ENCODE assay signal across 10 cellular contexts in the genomic region with DNA sequence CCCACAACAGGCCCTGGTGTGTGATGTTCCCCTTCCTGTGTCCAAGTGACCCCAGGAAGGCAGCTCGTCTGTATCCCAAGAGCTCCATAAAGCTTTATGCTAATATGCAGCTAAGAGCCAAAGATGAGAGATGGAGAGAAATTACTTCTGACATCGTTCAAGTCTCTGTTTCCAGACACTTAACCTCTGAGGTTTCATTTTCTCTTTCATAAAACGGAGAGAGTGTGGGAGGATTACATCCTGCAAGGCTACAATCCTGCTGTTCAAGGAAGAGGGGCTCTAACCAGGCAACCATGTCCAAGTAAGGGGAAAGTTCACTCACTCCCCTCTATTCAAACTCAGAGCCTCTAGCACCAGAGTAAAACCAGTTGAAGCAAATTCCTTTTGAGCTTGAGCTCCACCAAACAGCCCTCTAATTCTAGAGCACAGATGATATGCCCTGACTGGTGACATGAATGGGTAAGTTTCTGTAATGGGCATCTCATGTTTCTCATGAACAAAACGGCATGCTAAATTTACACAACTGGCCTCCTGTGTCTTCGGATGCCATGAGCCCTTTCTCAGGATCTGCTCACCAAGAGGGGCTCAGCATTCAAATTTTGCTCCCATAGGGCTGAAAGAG.
DNase-seq lines count a peak whose midpoint lies in the region; ATAC-seq, FAIRE-seq and TF ChIP-seq lines count a peak whose summit lies in the region.
"Had no signal": no experiment of that assay in that cellular context is flagged by ENCODE, and none has a peak within 500 bp of the region (broad histone marks: within the 10 kb centered on the region; RNA-seq: fewer than 3 reads in every experiment).

No MANE protein-coding gene starts in this region.

- H3K27ac ChIP-seq in GM12878 (ENCODE audit: control insufficient read depth, insufficient read depth) = peak overlapping the region; percentile 71
- H3K27ac ChIP-seq: hepatocyte had no signal

- H3K4me1 ChIP-seq in GM12878 (ENCODE audit: control insufficient read depth, insufficient read depth, low read length) = peaks cover 18% of the 10 kb centered on the region

- WGBS in GM12878 (ENCODE audit: insufficient coverage, insufficient replicate concordance, low lambda C conversion rate, missing lambda C conversion rate) = 0% methylated on average over 5 of the region's 5 CpGs

- POLR2A ChIA-PET in GM12878 (lab: Charles Lee) = interaction anchor here (1.1 kb wide), 1 partner anchor 22 kb away, joined by 3 read pairs; no protein-coding TSS in a partner anchor

- no peaks in the 10 kb centered on the region for H3K36me3 ChIP-seq in GM12878 (ENCODE audit: control insufficient read depth in 2 of 2, insufficient read depth in 2 of 2, low read length in 1 of 2)

- intact Hi-C loops in GM12878 (cut with micrococcal nuclease; ENCODE audit: unreplicated experiment) = no loop called here
- intact Hi-C loops in posterior vena cava (cut with DNase I) = no loop called here

- DNase-seq in GM12864 (ENCODE audit: low read depth) (no peak), GM20000 (ENCODE audit: low spot score) (peak; percentile 36), GM12878 (ENCODE audit: low read depth, low spot score) (no peak), HTR-8/SVneo (ENCODE audit: insufficient read length, low spot score) (no peak), T-helper 9 cell (no peak), posterior vena cava (ENCODE audit: low spot score) (no peak), NOMO-1 treated with DMSO at 0.1 percent for 48 hours (lab: John Stamatoyannopoulos, UW; ENCODE audit: unreplicated experiment) (no peak)
- DNase-seq: NCI-H345 had no signal

- peak; percentile 57 for ATAC-seq in HG03354 (IDR thresholded peaks at IDR 0.05; ENCODE audit: poor library complexity, severe bottlenecking, unreplicated experiment)
- peak; percentile 81 for ATAC-seq in GM12878

- no peak for TF ChIP-seq RAD21 in GM12878 (IDR thresholded peaks at IDR 0.05; ENCODE audit: insufficient read depth, low read depth, low read length)

- peak overlapping the region; percentile 85 for H3K4me2 ChIP-seq in GM12878 (ENCODE audit: control insufficient read depth, insufficient read depth)
- H3K4me2 ChIP-seq: hepatocyte had no signal

- no peak for TF ChIP-seq POLR2A in GM12878 (IDR thresholded peaks at IDR 0.05; ENCODE audit: low read depth, low read length)

- H2AFZ ChIP-seq in GM12878 (ENCODE audit: control insufficient read depth, low read depth, low read length) = peak overlapping the region; percentile 71
- H2AFZ ChIP-seq: hepatocyte had no signal

- H3K27me3 ChIP-seq in GM12878 (replicated peaks in 1 of 2; ENCODE audit: control insufficient read depth in 2 of 2, insufficient read depth in 2 of 2, low read length in 1 of 2) = no peaks in the 10 kb centered on the region
- H3K27me3 ChIP-seq: hepatocyte had no signal

- in situ Hi-C loops in GM12878 (cut with MboI) = loop anchor here (25.0 kb wide), 1 partner anchor 823 kb away; no protein-coding TSS in a partner anchor

- TF ChIP-seq CTCF in GM12864 (IDR thresholded peaks at IDR 0.05; ENCODE audit: low read depth, low read length, missing control alignments) = no peak
- TF ChIP-seq CTCF in GM20000 (IDR thresholded peaks at IDR 0.05; ENCODE audit: extremely low read depth, missing control alignments) = no peak
- TF ChIP-seq CTCF in GM12878 (IDR thresholded peaks at IDR 0.05 in 2 of 3, conservative IDR thresholded peaks at IDR 0.05 in 1 of 3; ENCODE audit: control insufficient read depth in 2 of 3, extremely low read depth in 1 of 3, insufficient read depth in 1 of 3, low read depth in 3 of 3, low read length in 3 of 3) = no peak

- TF ChIP-seq EP300 in GM12878 (IDR thresholded peaks at IDR 0.05; ENCODE audit: borderline replicate concordance in 1 of 2, control insufficient read depth in 1 of 2, low read depth in 2 of 2, low read length in 2 of 2) = no peak

- no peak overlapping the region for H3K9ac ChIP-seq in GM12878 (ENCODE audit: control insufficient read depth, insufficient read depth, low read length)

- no peaks in the 10 kb centered on the region for H4K20me1 ChIP-seq in GM12878 (ENCODE audit: control insufficient read depth, insufficient read depth)

- H3K9me3 ChIP-seq in GM12878 (replicated peaks; ENCODE audit: control insufficient read depth, insufficient read depth, low read length) = no peaks in the 10 kb centered on the region

- CTCF ChIA-PET in GM12878 (lab: Yijun Ruan, JAX) = interaction anchor here (1.2 to 4.3 kb wide), 2 partner anchors 17 to 22 kb away, joined by 3 to 20 read pairs; no protein-coding TSS in a partner anchor

- SMC1A ChIA-PET in GM12878 (lab: Charles Lee; ENCODE audit: uncharacterized antibody, unreplicated experiment) = interaction anchor here (0.7 to 2.0 kb wide), 6 partner anchors 11 to 1272 kb away, joined by 3 to 8 read pairs (median 4); no protein-coding TSS in a partner anchor

- RAD21 ChIA-PET in GM12878 (lab: Charles Lee; ENCODE audit: unreplicated experiment) = interaction anchor here (1.1 kb wide), 1 partner anchor 18 kb away, joined by 4 read pairs; no protein-coding TSS in a partner anchor

- no peaks in the 10 kb centered on the region for H3K79me2 ChIP-seq in GM12878 (ENCODE audit: control insufficient read depth, insufficient read depth, low read length)
- H3K79me2 ChIP-seq: hepatocyte had no signal

- FAIRE-seq in GM12878 (lab: Jason Lieb, UNC) (peak; percentile 71), HTR-8/SVneo (lab: Jason Lieb, UNC) (no peak)

- BruUV-seq in GM12878 (replicated peaks; lab: Mats Ljungman, UMichigan) = no TSS peak

- H3K4me3 ChIP-seq in GM12864 (ENCODE audit: low read depth, low read length) = peak overlapping the region; percentile 32; the same call in 1 of the 2 replicates
- H3K4me3 ChIP-seq in GM12878 = peak overlapping the region; percentile 48
- H3K4me3 ChIP-seq: hepatocyte had no signal

TF ChIP-seq in GM12878, 131 proteins besides CTCF, POLR2A, EP300 and RAD21:
- TF ChIP-seq IKZF1 (conservative IDR thresholded peaks at IDR 0.05) (0 out of 2 replicates have a peak, but pooled peaks have one; percentile 39), CEBPB (IDR thresholded peaks at IDR 0.05; ENCODE audit: borderline replicate concordance in 1 of 2, low read depth in 2 of 2, low read length in 2 of 2) (no peak), PAX5 (IDR thresholded peaks at IDR 0.05; ENCODE audit: borderline replicate concordance, low read depth, low read length) (peak; percentile 44; the same call in 1 of the 2 replicates), JUND (IDR thresholded peaks at IDR 0.05; ENCODE audit: low read depth, low read length) (no peak)
